1 cellular context compared by ENCODE assay signal in the genomic region with DNA sequence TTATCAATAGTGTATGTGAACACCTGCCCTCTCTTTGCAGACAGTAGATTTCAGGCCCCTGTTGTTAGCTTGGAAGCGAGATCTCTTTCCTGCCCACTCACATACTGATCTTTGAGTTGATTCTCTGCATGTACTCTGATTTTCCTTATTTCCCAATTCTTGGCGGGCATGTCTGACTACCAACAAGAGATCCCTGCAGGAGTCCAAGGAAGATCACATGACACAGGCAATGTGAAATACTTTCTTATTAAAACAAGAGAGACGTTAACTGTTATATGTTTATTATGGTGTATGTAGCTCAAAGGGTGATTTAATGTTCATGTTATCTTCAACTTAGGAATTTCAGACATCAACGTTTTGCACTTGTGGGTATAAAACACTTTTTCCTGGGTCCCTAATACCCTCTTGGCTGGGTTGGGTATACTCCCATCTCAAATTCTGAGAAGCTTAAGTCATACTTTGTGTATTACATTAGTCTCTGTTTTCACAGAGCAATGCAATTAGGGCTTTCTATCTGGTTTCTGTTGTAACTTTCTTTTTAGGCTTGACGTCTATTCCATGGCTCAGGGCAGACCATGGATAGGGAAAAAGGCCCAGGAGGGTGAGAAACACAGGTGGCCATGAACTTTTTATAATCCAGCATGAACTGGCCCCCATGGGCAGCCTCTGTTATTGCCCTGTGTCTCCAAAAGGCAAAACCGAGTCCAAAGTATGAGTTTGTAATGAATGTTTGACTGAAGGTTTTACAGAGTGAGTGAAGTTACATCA.
TF ChIP-seq lines count a peak whose summit lies in the region.

No MANE protein-coding gene starts in this region.

TF ChIP-seq in IMR-90, 13 proteins besides CTCF, POLR2A, EP300 and RAD21:
- no peak for TF ChIP-seq CHD1 (IDR thresholded peaks at IDR 0.05; ENCODE audit: low read depth, low read length)
- peak; percentile 16; the same call in 1 of the 2 replicates for TF ChIP-seq USF2 (IDR thresholded peaks at IDR 0.05; ENCODE audit: low read depth, low read length)
TF ChIP-seq in IMR-90: peak in this region for 1.
